Comparison of ENCODE assay signal across 25 cellular contexts in genomic region chr5:131426011-131426410, GRCh38.
A peak's percentile ranks its signal among the peaks of the same experiment; 100 is the strongest.
DNase-seq lines count a peak whose midpoint lies in the region; ATAC-seq and FAIRE-seq lines count a peak whose summit lies in the region.
"Had no signal": no experiment of that assay in that cellular context is flagged by ENCODE, and none has a peak within 500 bp of the region (broad histone marks: within the 10 kb centered on the region; RNA-seq: fewer than 3 reads in every experiment).

No MANE protein-coding gene starts in this region.

- intact Hi-C loops in head of caudate nucleus (cut with DNase I): no loop called here

- peaks cover 0 to 26% of the 10 kb centered on the region in 2 donors for H3K36me3 Mint-ChIP-seq in activated naive CD4-positive, alpha-beta T cell treated with anti-CD3 and anti-CD28 coated beads, Interleukin-2, amount 50 U/mL, for 72 hours

- H3K27ac Mint-ChIP-seq in activated naive CD4-positive, alpha-beta T cell treated with anti-CD3 and anti-CD28 coated beads, Interleukin-2, amount 50 U/mL, for 72 hours: peak overlapping the region; percentile 62 to 66
- H3K27ac Mint-ChIP-seq: GM23338 had no signal

- ATAC-seq in activated naive CD4-positive, alpha-beta T cell treated with anti-CD3 and anti-CD28 coated beads, Interleukin-2, amount 50 U/mL, for 72 hours: no peak
- no peak for ATAC-seq in HG02759 (IDR thresholded peaks at IDR 0.05; ENCODE audit: unreplicated experiment)
- ATAC-seq: A549, GM23338, PC-3 had no signal

- no peaks in the 10 kb centered on the region for H3K9me3 Mint-ChIP-seq in activated naive CD4-positive, alpha-beta T cell treated with anti-CD3 and anti-CD28 coated beads, Interleukin-2, amount 50 U/mL, for 72 hours
- H3K9me3 Mint-ChIP-seq: GM23338, H9 had no signal

- DNase-seq in activated naive CD4-positive, alpha-beta T cell treated with anti-CD3 and anti-CD28 coated beads, Interleukin-2, amount 50 U/mL, for 72 hours (ENCODE audit: low spot score in 2 of 2): no peak
- no peak for DNase-seq in activated naive CD4-positive, alpha-beta T cell treated with anti-CD3 and anti-CD28 coated beads, Interleukin-2, amount 50 U/mL, for 16 hours
- no peak for DNase-seq in GM19239 (ENCODE audit: insufficient read length, low spot score)
- peak in 29 of 42 donors; percentile 14 to 83 (median 44) for DNase-seq in head of caudate nucleus
- no peak for DNase-seq in ACHN
- no peak for DNase-seq in NCI-H526 treated with DMSO at 0.1 percent for 48 hours (lab: John Stamatoyannopoulos, UW)
- DNase-seq: C1 segment of cervical spinal cord; DMS153; DND-41; H9; KG1; MG63; NCI-H1105 treated with DMSO at 0.1 percent for 48 hours; NCI-H146; NCI-H1930; NCI-H2107; NCI-H524; NCI-H82; NK-92 treated with Interleukin-12 subunit alpha and Interleukin-12 subunit beta, amount 100 ng/mL, for 24 hours; PC-3; SK-N-SH had no signal

- in situ Hi-C loops in ACHN (cut with HindIII; ENCODE audit: low pct_ligation_motif_present, low pct_unique_long_range_greater_than_20kb, low sequenced_read_pairs): no loop called here

- peak; percentile 4 for FAIRE-seq in GM19239 (lab: Jason Lieb, UNC)
- FAIRE-seq: A549, HTR-8/SVneo had no signal

Comparison
In these comparisons a context has a peak if more than half of its experiments do, and no peak if none do; other contexts are left out.
1. DNase-seq: peak in head of caudate nucleus (29 of 42); none in activated naive CD4-positive, alpha-beta T cell treated with anti-CD3 and anti-CD28 coated beads, Interleukin-2, amount 50 U/mL, for 72 hours (0 of 2), activated naive CD4-positive, alpha-beta T cell treated with anti-CD3 and anti-CD28 coated beads, Interleukin-2, amount 50 U/mL, for 16 hours (single experiment), GM19239 (single experiment), ACHN (single experiment) and NCI-H526 treated with DMSO at 0.1 percent for 48 hours (single experiment).